In the genomic region with DNA sequence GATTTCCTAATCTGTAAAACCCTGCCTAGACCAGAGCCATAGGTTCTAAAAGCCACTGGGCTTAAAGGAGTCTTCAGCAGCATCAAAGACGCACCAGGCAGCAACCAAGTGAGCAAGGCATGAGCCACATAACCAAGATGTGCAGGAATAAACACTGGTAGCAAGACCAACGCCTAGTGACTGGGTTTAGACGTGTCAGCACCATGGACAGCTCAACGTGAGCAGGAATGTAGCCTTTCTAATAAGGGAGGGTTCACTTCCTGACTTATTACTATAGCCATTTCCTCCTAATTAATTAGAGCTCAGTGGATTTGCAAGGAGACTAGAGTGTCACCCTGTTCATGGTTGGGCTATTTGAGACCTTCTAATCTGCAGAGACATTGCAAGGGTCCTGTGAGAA, we compare ENCODE assay signal across 10 cellular contexts.
DNase-seq lines count a peak whose midpoint lies in the region; ATAC-seq and TF ChIP-seq lines count a peak whose summit lies in the region.
"Had no signal": no experiment of that assay in that cellular context is flagged by ENCODE, and none has a peak within 500 bp of the region (broad histone marks: within the 10 kb centered on the region; RNA-seq: fewer than 3 reads in every experiment).

No MANE protein-coding gene starts in this region.

- H3K9me3 ChIP-seq in fibroblast of lung (ENCODE audit: control insufficient read depth, insufficient read depth, low read depth, low read length): no peaks in the 10 kb centered on the region
- peaks cover 0 to 23% (median 0%) of the 10 kb centered on the region in 8 donors for H3K9me3 ChIP-seq in spleen

- TF ChIP-seq CTCF in fibroblast of lung (conservative IDR thresholded peaks at IDR 0.05 in 1 of 2, IDR thresholded peaks at IDR 0.05 in 1 of 2; ENCODE audit: low read depth in 1 of 2, low read length in 2 of 2) (no peak), spleen (IDR thresholded peaks at IDR 0.05 in 8 of 11, conservative IDR thresholded peaks at IDR 0.05 in 3 of 11) (no peak)

- H3K4me2 ChIP-seq in fibroblast of lung (ENCODE audit: extremely low read depth, insufficient read depth, low read length): no peak overlapping the region
- H3K4me2 ChIP-seq: BLaER1 treated with 17β-estradiol and CSF1 and Interleukin-3, amounts not matched to agents 10 nM and 100 nM had no signal

- H3K9ac ChIP-seq in fibroblast of lung (ENCODE audit: insufficient read depth, low read length): no peak overlapping the region
- H3K9ac ChIP-seq: BLaER1 treated with 17β-estradiol and CSF1 and Interleukin-3, amounts not matched to agents 10 nM and 100 nM had no signal

- TF ChIP-seq POLR2A in spleen (IDR thresholded peaks at IDR 0.05): no peak

- no peaks in the 10 kb centered on the region for H3K79me2 ChIP-seq in fibroblast of lung (ENCODE audit: control insufficient read depth, insufficient read depth, low read length)

- no peaks in the 10 kb centered on the region for H4K20me1 ChIP-seq in fibroblast of lung (ENCODE audit: control insufficient read depth, extremely low read depth, insufficient read depth, low read length)
- H4K20me1 ChIP-seq: BLaER1 treated with 17β-estradiol and CSF1 and Interleukin-3, amounts not matched to agents 10 nM and 100 nM had no signal

- intact Hi-C loops in activated CD4-positive, alpha-beta T cell treated with anti-CD3 and anti-CD28 coated beads, Interleukin-2, amount 10 ng/mL, durations not matched to agents 24 days and 14 days (cut with micrococcal nuclease): no loop called here
- intact Hi-C loops in sciatic nerve (cut with DNase I) (no loop called here), spleen (cut with DNase I; ENCODE audit: low total_unique reads) (no loop called here)

- no peak overlapping the region for H3K4me3 Mint-ChIP-seq in activated CD4-positive, alpha-beta T cell treated with anti-CD3 and anti-CD28 coated beads, Interleukin-2, amount 10 ng/mL, durations not matched to agents 24 days and 14 days

- H3K4me1 ChIP-seq in fibroblast of lung (ENCODE audit: control insufficient read depth, extremely low read depth, insufficient read depth, low read length) (no peaks in the 10 kb centered on the region), spleen (no peaks in the 10 kb centered on the region)
- H3K4me1 ChIP-seq: BLaER1 treated with 17β-estradiol and CSF1 and Interleukin-3, amounts not matched to agents 10 nM and 100 nM had no signal

- no peaks in the 10 kb centered on the region for H3K4me1 Mint-ChIP-seq in activated CD4-positive, alpha-beta T cell treated with anti-CD3 and anti-CD28 coated beads, Interleukin-2, amount 10 ng/mL, durations not matched to agents 24 days and 14 days

- peak; percentile 77 for DNase-seq in activated CD4-positive, alpha-beta T cell treated with anti-CD3 and anti-CD28 coated beads, Interleukin-2, amount 10 ng/mL, durations not matched to agents 24 days and 14 days
- no peak for DNase-seq in activated CD4-positive, alpha-beta T cell treated with anti-CD3 and anti-CD28 coated beads for 1 hour
- DNase-seq in RPMI7951 (ENCODE audit: low read depth) (peak; percentile 7), fibroblast of lung (ENCODE audit: low read depth in 2 of 2) (peak; percentile 6 to 12), sciatic nerve (ENCODE audit: low spot score) (peak; percentile 68), spleen (no peak), NCI-H748 treated with DMSO at 0.1 percent for 48 hours (lab: John Stamatoyannopoulos, UW) (no peak)
- DNase-seq: NCI-H2029 had no signal

- H3K4me3 ChIP-seq in fibroblast of lung (replicated peaks in 1 of 4; ENCODE audit: control extremely low read depth in 1 of 4, insufficient read depth in 1 of 4, low read depth in 3 of 4, low read length in 4 of 4) (no peak overlapping the region), spleen (no peak overlapping the region)
- H3K4me3 ChIP-seq: BLaER1 treated with 17β-estradiol and CSF1 and Interleukin-3, amounts not matched to agents 10 nM and 100 nM had no signal

- peaks cover 4% of the 10 kb centered on the region for H3K9me3 Mint-ChIP-seq in activated CD4-positive, alpha-beta T cell treated with anti-CD3 and anti-CD28 coated beads, Interleukin-2, amount 10 ng/mL, durations not matched to agents 24 days and 14 days

- no peak overlapping the region for H2AFZ ChIP-seq in fibroblast of lung (ENCODE audit: low read length)

- 4 to 10% (median 7%) methylated on average over 4 of the region's 4 CpGs for WGBS in spleen, 5 donors

- no peaks in the 10 kb centered on the region for H3K36me3 Mint-ChIP-seq in activated CD4-positive, alpha-beta T cell treated with anti-CD3 and anti-CD28 coated beads, Interleukin-2, amount 10 ng/mL, durations not matched to agents 24 days and 14 days (ENCODE audit: low read depth)

- H3K36me3 ChIP-seq in fibroblast of lung (ENCODE audit: control insufficient read depth, insufficient read depth, low read length) (no peaks in the 10 kb centered on the region), spleen (no peaks in the 10 kb centered on the region)
- H3K36me3 ChIP-seq: BLaER1 treated with 17β-estradiol and CSF1 and Interleukin-3, amounts not matched to agents 10 nM and 100 nM had no signal

- H3K27ac ChIP-seq in fibroblast of lung (ENCODE audit: insufficient read depth, low read length) (no peak overlapping the region), spleen (no peak overlapping the region)
- H3K27ac ChIP-seq: BLaER1 treated with 17β-estradiol and CSF1 and Interleukin-3, amounts not matched to agents 10 nM and 100 nM had no signal

- ATAC-seq in sciatic nerve: peak; percentile 56
- ATAC-seq in HG03378 (IDR thresholded peaks at IDR 0.05; ENCODE audit: unreplicated experiment): no peak

- H3K27me3 Mint-ChIP-seq in activated CD4-positive, alpha-beta T cell treated with anti-CD3 and anti-CD28 coated beads, Interleukin-2, amount 10 ng/mL, durations not matched to agents 24 days and 14 days: no peaks in the 10 kb centered on the region

- no peak overlapping the region for H3K27ac Mint-ChIP-seq in activated CD4-positive, alpha-beta T cell treated with anti-CD3 and anti-CD28 coated beads, Interleukin-2, amount 10 ng/mL, durations not matched to agents 24 days and 14 days

- H3K27me3 ChIP-seq in fibroblast of lung (ENCODE audit: control insufficient read depth, insufficient read depth, low read length): no peaks in the 10 kb centered on the region
- no peaks in the 10 kb centered on the region for H3K27me3 ChIP-seq in spleen (replicated peaks in 1 of 7)
- H3K27me3 ChIP-seq: BLaER1 treated with 17β-estradiol and CSF1 and Interleukin-3, amounts not matched to agents 10 nM and 100 nM had no signal

Comparison
In these comparisons a context has a peak if more than half of its experiments do, and no peak if none do; other contexts are left out.
1. DNase-seq: peak in activated CD4-positive, alpha-beta T cell treated with anti-CD3 and anti-CD28 coated beads, Interleukin-2, amount 10 ng/mL, durations not matched to agents 24 days and 14 days (single experiment), RPMI7951 (single experiment), fibroblast of lung (2 of 2) and sciatic nerve (single experiment); none in activated CD4-positive, alpha-beta T cell treated with anti-CD3 and anti-CD28 coated beads for 1 hour (single experiment), spleen (single experiment) and NCI-H748 treated with DMSO at 0.1 percent for 48 hours (single experiment).